16 cellular contexts compared by ENCODE assay signal in genomic region chr1:88036345-88036999, GRCh38.
"Had no signal": no experiment of that assay in that cellular context is flagged by ENCODE, and none has a peak within 500 bp of the region (broad histone marks: within the 10 kb centered on the region; RNA-seq: fewer than 3 reads in every experiment).

No MANE protein-coding gene starts in this region.

- H3K4me1 ChIP-seq: body of pancreas, parathyroid adenoma, transverse colon had no signal

- H3K4me3 ChIP-seq: body of pancreas, cardiac muscle cell, lung, transverse colon had no signal

- H3K27me3 ChIP-seq: body of pancreas, cardiac muscle cell, transverse colon had no signal

- H3K9ac ChIP-seq: parathyroid adenoma had no signal

- H3K9me3 ChIP-seq: body of pancreas had no signal

- H3K36me3 ChIP-seq: cardiac muscle cell, transverse colon had no signal

- H2AFZ ChIP-seq: parathyroid adenoma had no signal

- H3K79me2 ChIP-seq: parathyroid adenoma had no signal

- ATAC-seq: activated CD4-positive, CD25-positive, alpha-beta regulatory T cell treated with anti-CD3 and anti-CD28 coated beads, Interleukin-2, amount 50 U/mL, for 24 hours; activated CD8-positive, alpha-beta memory T cell treated with anti-CD3 and anti-CD28 coated beads, Interleukin-2, amount 10 ng/mL, durations not matched to agents 7 days and 5 days; activated naive CD8-positive, alpha-beta T cell treated with anti-CD3 and anti-CD28 coated beads, Interleukin-2, amount 50 U/mL, for 24 hours; left lobe of liver; SK-N-SH treated with all-trans-retinoic acid at 6 μM for 48 hours had no signal

- DNase-seq: activated CD4-positive, alpha-beta memory T cell treated with anti-CD3 and anti-CD28 coated beads, Interleukin-2, amount 10 ng/mL, durations not matched to agents 7 days and 5 days; activated CD4-positive, alpha-beta T cell treated with anti-CD3 and anti-CD28 coated beads, Interleukin-2, amount 10 ng/mL, durations not matched to agents 24 days and 14 days; activated CD8-positive, alpha-beta memory T cell treated with anti-CD3 and anti-CD28 coated beads, Interleukin-2, amount 10 ng/mL, durations not matched to agents 7 days and 5 days; activated gamma-delta T cell; activated naive CD4-positive, alpha-beta T cell treated with anti-CD3 and anti-CD28 coated beads, Interleukin-2, amount 50 U/mL, for 16 hours; activated naive CD8-positive, alpha-beta T cell treated with anti-CD3 and anti-CD28 coated beads, Interleukin-2, amount 50 U/mL, for 24 hours; body of pancreas; stimulated activated CD4-positive, alpha-beta T cell treated with anti-CD3 and anti-CD28 coated beads, Interleukin-4, amount 100 ng/mL, for 1 hour; transverse colon had no signal

- H3K27ac ChIP-seq: body of pancreas, cardiac muscle cell, parathyroid adenoma, transverse colon, VCaP had no signal
